In the genomic region with DNA sequence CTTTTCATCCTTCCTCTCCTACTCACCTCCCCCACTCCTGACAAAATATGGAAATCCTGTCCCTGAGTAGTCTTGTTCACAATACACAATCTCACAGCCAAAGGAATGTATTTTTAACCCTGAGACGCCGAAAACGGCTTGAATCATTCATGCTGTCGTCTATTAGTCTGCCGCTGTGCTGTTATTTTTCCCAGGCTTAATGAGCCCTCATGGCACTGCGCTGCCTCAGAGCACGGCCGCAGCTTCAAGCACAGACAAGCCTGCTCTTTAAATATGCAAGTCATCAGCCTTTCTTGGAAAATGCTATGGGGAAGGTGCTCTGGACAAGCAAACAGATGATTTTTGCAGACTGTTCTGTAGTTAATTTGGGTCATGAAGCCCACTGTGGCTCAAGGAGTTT, we compare ENCODE assay signal across 10 cellular contexts.
A peak's percentile ranks its signal among the peaks of the same experiment; 100 is the strongest.
DNase-seq lines count a peak whose midpoint lies in the region; ATAC-seq and TF ChIP-seq lines count a peak whose summit lies in the region.
"Had no signal": no experiment of that assay in that cellular context is flagged by ENCODE, and none has a peak within 500 bp of the region (broad histone marks: within the 10 kb centered on the region; RNA-seq: fewer than 3 reads in every experiment).

No MANE protein-coding gene starts in this region.

- H3K27ac ChIP-seq in skin epidermis: peak overlapping the region in 13 of 21 experiments; percentile 18 to 69 (median 57)

- H3K9me3 Mint-ChIP-seq in activated naive CD4-positive, alpha-beta T cell treated with anti-CD3 and anti-CD28 coated beads, Interleukin-2, amount 50 U/mL, for 24 hours: no peaks in the 10 kb centered on the region
- H3K9me3 Mint-ChIP-seq in WTC11 (peaks cover 12% of the 10 kb centered on the region), immature natural killer cell (peaks cover 0 to 10% (median 2%) of the 10 kb centered on the region in 6 donors)

- H3K27ac Mint-ChIP-seq in activated naive CD4-positive, alpha-beta T cell treated with anti-CD3 and anti-CD28 coated beads, Interleukin-2, amount 50 U/mL, for 24 hours: no peak overlapping the region
- H3K27ac Mint-ChIP-seq in WTC11: no peak overlapping the region
- peak overlapping the region in 1 of 6 donors; percentile 37 for H3K27ac Mint-ChIP-seq in immature natural killer cell

- peak; percentile 86 for ATAC-seq in WTC11

- H3K4me3 Mint-ChIP-seq in activated naive CD4-positive, alpha-beta T cell treated with anti-CD3 and anti-CD28 coated beads, Interleukin-2, amount 50 U/mL, for 24 hours: peak overlapping the region; percentile 43
- H3K4me3 Mint-ChIP-seq in WTC11: no peak overlapping the region
- no peak overlapping the region for H3K4me3 Mint-ChIP-seq in immature natural killer cell

- CTCF ChIA-PET in WTC11 (lab: Charles Lee): interaction anchor here (0.8 to 0.9 kb wide), 2 partner anchors 54 to 123 kb away, joined by 3 to 5 read pairs; no protein-coding TSS in a partner anchor

- POLR2A ChIA-PET in WTC11 (lab: Charles Lee): no interaction called here

- no peaks in the 10 kb centered on the region for H3K27me3 Mint-ChIP-seq in activated naive CD4-positive, alpha-beta T cell treated with anti-CD3 and anti-CD28 coated beads, Interleukin-2, amount 50 U/mL, for 24 hours
- peaks cover 20% of the 10 kb centered on the region for H3K27me3 Mint-ChIP-seq in WTC11 (ENCODE audit: low read depth)
- peaks cover 0 to 2% (median 0%) of the 10 kb centered on the region in 3 donors for H3K27me3 Mint-ChIP-seq in immature natural killer cell (ENCODE audit: low read depth in 3 of 3)

- H3K4me1 Mint-ChIP-seq in activated naive CD4-positive, alpha-beta T cell treated with anti-CD3 and anti-CD28 coated beads, Interleukin-2, amount 50 U/mL, for 24 hours: peaks cover 26% of the 10 kb centered on the region
- H3K4me1 Mint-ChIP-seq in WTC11 (peaks cover 22% of the 10 kb centered on the region), immature natural killer cell (peaks cover 0 to 8% of the 10 kb centered on the region in 2 donors)

- no peak for TF ChIP-seq CTCF in WTC11 (IDR thresholded peaks at IDR 0.05)

- H3K4me3 ChIP-seq in skin epidermis: no peak overlapping the region

- H3K36me3 Mint-ChIP-seq in activated naive CD4-positive, alpha-beta T cell treated with anti-CD3 and anti-CD28 coated beads, Interleukin-2, amount 50 U/mL, for 24 hours: peaks cover 2% of the 10 kb centered on the region
- peaks cover 8% of the 10 kb centered on the region; the same call in 1 of the 2 replicates for H3K36me3 Mint-ChIP-seq in WTC11
- H3K36me3 Mint-ChIP-seq in immature natural killer cell: peaks cover 0 to under 1% (median 0%) of the 10 kb centered on the region in 3 donors

- no peak for DNase-seq in activated naive CD4-positive, alpha-beta T cell (lab: John Stamatoyannopoulos, UW)
- DNase-seq in WTC11 (ENCODE audit: low spot score) (no peak), hepatic stellate cell (ENCODE audit: low spot score) (peak; percentile 45), immature natural killer cell (no peak), SKM-1 treated with dmso at 0.1 percent for 144 hours (lab: John Stamatoyannopoulos, UW; ENCODE audit: unreplicated experiment) (no peak)
- DNase-seq in stimulated activated naive CD4-positive, alpha-beta T cell treated with Interleukin-2 at 50 U/mL for 16 hours (lab: John Stamatoyannopoulos, UW): no peak
- DNase-seq: activated CD8-positive, alpha-beta memory T cell treated with anti-CD3 and anti-CD28 coated beads, Interleukin-2, amount 50 U/mL, for 4 hours; BE2C had no signal

TF ChIP-seq in WTC11, 78 proteins besides CTCF, POLR2A, EP300 and RAD21 (continues in another document):
- TF ChIP-seq SP1 (CRISPR knock-in tag; conservative IDR thresholded peaks at IDR 0.05) (no peak), ZNF317 (CRISPR knock-in tag; IDR thresholded peaks at IDR 0.05; ENCODE audit: borderline replicate concordance, low read depth) (no peak), HMGA2 (CRISPR knock-in tag; IDR thresholded peaks at IDR 0.05) (no peak), GABPB1 (CRISPR knock-in tag; IDR thresholded peaks at IDR 0.05) (no peak), OVOL2 (CRISPR knock-in tag; IDR thresholded peaks at IDR 0.05; ENCODE audit: borderline replicate concordance) (no peak), FOXP1 (CRISPR knock-in tag; IDR thresholded peaks at IDR 0.05; ENCODE audit: borderline replicate concordance) (no peak), ZNF138 (CRISPR knock-in tag; conservative IDR thresholded peaks at IDR 0.05) (no peak), SOX15 (CRISPR knock-in tag; IDR thresholded peaks at IDR 0.05) (no peak), KAT7 (CRISPR knock-in tag; IDR thresholded peaks at IDR 0.05; ENCODE audit: borderline replicate concordance) (no peak), NR2C2 (CRISPR knock-in tag; IDR thresholded peaks at IDR 0.05) (no peak), FOXK1 (CRISPR knock-in tag; IDR thresholded peaks at IDR 0.05) (no peak), SMAD3 (CRISPR knock-in tag; IDR thresholded peaks at IDR 0.05; ENCODE audit: borderline replicate concordance) (no peak)
- TF ChIP-seq, protein P1, sequence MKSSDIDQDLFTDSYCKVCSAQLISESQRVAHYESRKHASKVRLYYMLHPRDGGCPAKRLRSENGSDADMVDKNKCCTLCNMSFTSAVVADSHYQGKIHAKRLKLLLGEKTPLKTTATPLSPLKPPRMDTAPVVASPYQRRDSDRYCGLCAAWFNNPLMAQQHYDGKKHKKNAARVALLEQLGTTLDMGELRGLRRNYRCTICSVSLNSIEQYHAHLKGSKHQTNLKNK (CRISPR knock-in tag; IDR thresholded peaks at IDR 0.05): no peak
- TF ChIP-seq, protein P2, sequence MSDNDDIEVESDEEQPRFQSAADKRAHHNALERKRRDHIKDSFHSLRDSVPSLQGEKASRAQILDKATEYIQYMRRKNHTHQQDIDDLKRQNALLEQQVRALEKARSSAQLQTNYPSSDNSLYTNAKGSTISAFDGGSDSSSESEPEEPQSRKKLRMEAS (CRISPR knock-in tag; IDR thresholded peaks at IDR 0.05): no peak
- TF ChIP-seq, protein P3, sequence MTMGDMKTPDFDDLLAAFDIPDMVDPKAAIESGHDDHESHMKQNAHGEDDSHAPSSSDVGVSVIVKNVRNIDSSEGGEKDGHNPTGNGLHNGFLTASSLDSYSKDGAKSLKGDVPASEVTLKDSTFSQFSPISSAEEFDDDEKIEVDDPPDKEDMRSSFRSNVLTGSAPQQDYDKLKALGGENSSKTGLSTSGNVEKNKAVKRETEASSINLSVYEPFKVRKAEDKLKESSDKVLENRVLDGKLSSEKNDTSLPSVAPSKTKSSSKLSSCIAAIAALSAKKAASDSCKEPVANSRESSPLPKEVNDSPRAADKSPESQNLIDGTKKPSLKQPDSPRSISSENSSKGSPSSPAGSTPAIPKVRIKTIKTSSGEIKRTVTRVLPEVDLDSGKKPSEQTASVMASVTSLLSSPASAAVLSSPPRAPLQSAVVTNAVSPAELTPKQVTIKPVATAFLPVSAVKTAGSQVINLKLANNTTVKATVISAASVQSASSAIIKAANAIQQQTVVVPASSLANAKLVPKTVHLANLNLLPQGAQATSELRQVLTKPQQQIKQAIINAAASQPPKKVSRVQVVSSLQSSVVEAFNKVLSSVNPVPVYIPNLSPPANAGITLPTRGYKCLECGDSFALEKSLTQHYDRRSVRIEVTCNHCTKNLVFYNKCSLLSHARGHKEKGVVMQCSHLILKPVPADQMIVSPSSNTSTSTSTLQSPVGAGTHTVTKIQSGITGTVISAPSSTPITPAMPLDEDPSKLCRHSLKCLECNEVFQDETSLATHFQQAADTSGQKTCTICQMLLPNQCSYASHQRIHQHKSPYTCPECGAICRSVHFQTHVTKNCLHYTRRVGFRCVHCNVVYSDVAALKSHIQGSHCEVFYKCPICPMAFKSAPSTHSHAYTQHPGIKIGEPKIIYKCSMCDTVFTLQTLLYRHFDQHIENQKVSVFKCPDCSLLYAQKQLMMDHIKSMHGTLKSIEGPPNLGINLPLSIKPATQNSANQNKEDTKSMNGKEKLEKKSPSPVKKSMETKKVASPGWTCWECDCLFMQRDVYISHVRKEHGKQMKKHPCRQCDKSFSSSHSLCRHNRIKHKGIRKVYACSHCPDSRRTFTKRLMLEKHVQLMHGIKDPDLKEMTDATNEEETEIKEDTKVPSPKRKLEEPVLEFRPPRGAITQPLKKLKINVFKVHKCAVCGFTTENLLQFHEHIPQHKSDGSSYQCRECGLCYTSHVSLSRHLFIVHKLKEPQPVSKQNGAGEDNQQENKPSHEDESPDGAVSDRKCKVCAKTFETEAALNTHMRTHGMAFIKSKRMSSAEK (CRISPR knock-in tag; IDR thresholded peaks at IDR 0.05; ENCODE audit: borderline replicate concordance): no peak
- TF ChIP-seq, protein P4, sequence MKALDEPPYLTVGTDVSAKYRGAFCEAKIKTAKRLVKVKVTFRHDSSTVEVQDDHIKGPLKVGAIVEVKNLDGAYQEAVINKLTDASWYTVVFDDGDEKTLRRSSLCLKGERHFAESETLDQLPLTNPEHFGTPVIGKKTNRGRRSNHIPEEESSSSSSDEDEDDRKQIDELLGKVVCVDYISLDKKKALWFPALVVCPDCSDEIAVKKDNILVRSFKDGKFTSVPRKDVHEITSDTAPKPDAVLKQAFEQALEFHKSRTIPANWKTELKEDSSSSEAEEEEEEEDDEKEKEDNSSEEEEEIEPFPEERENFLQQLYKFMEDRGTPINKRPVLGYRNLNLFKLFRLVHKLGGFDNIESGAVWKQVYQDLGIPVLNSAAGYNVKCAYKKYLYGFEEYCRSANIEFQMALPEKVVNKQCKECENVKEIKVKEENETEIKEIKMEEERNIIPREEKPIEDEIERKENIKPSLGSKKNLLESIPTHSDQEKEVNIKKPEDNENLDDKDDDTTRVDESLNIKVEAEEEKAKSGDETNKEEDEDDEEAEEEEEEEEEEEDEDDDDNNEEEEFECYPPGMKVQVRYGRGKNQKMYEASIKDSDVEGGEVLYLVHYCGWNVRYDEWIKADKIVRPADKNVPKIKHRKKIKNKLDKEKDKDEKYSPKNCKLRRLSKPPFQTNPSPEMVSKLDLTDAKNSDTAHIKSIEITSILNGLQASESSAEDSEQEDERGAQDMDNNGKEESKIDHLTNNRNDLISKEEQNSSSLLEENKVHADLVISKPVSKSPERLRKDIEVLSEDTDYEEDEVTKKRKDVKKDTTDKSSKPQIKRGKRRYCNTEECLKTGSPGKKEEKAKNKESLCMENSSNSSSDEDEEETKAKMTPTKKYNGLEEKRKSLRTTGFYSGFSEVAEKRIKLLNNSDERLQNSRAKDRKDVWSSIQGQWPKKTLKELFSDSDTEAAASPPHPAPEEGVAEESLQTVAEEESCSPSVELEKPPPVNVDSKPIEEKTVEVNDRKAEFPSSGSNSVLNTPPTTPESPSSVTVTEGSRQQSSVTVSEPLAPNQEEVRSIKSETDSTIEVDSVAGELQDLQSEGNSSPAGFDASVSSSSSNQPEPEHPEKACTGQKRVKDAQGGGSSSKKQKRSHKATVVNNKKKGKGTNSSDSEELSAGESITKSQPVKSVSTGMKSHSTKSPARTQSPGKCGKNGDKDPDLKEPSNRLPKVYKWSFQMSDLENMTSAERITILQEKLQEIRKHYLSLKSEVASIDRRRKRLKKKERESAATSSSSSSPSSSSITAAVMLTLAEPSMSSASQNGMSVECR (CRISPR knock-in tag; IDR thresholded peaks at IDR 0.05; ENCODE audit: borderline replicate concordance): no peak
